31 cellular contexts compared by ENCODE assay signal in the genomic region with DNA sequence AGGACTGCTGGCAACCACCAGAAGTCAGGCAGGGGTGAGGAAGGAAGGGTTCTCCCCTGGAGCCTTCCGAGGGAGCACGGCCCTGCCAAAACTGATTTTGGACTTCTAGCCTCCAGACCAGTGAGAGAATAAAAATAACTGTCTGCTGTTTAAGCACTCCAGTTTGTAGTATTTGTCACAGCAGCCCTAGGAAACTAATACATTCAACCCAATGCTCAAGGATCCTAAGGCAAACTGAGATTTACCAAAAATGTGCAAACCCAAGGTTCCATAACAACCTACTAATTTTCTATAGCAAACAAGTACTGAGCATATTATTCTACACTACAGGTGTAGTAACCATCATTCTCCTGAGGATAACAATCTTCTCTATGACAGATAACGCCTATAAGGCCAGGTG.
"Had no signal": no experiment of that assay in that cellular context is flagged by ENCODE, and none has a peak within 500 bp of the region (broad histone marks: within the 10 kb centered on the region; RNA-seq: fewer than 3 reads in every experiment).

No MANE protein-coding gene starts in this region.

- H3K27me3 ChIP-seq: neural progenitor cell, ovary, spleen, suprapubic skin, testis, tibial artery, transverse colon, upper lobe of right lung, uterus had no signal

- H3K4me3 ChIP-seq: neural progenitor cell, ovary, psoas muscle, skin epidermis, smooth muscle cell, spleen, suprapubic skin, testis, tibial artery, transverse colon, upper lobe of right lung, uterus had no signal

- ATAC-seq: naive thymus-derived CD8-positive, alpha-beta T cell; natural killer cell treated with Interleukin-12 subunit alpha and Interleukin-12 subunit beta and Interleukin-15 and Interleukin-18, amount 100 ng/mL, for 72 hours; psoas muscle; right cardiac atrium; sciatic nerve; stimulated activated naive CD8-positive, alpha-beta T cell treated with anti-CD3 and anti-CD28 coated beads, Interleukin-15, amount 100 ng/mL, for 72 hours; stimulated activated naive CD8-positive, alpha-beta T cell treated with anti-CD3 and anti-CD28 coated beads, Interleukin-15, Interleukin-2, amounts not matched to agents 100 U/mL and 50 U/mL, for 24 hours; upper lobe of right lung had no signal

- H2AFZ ChIP-seq: neural progenitor cell, parathyroid adenoma had no signal

- H3K27ac ChIP-seq: neural progenitor cell, ovary, parathyroid adenoma, psoas muscle, skin epidermis, spleen, suprapubic skin, testis, tibial artery, transverse colon, upper lobe of right lung, uterus had no signal

- H3K27me3 Mint-ChIP-seq: naive B cell; naive thymus-derived CD8-positive, alpha-beta T cell; natural killer cell treated with Interleukin-12 subunit alpha and Interleukin-12 subunit beta and Interleukin-15 and Interleukin-18, amount 100 ng/mL, for 72 hours; progenitor cell of endocrine pancreas; stimulated activated naive CD8-positive, alpha-beta T cell treated with anti-CD3 and anti-CD28 coated beads, Interleukin-15, amount 100 ng/mL, for 72 hours; type B pancreatic cell had no signal

- H3K9me3 ChIP-seq: ovary, psoas muscle, spleen, suprapubic skin, testis, tibial artery, transverse colon, upper lobe of right lung, uterus had no signal

- H3K27ac Mint-ChIP-seq: natural killer cell treated with Interleukin-12 subunit alpha and Interleukin-12 subunit beta and Interleukin-15 and Interleukin-18, amount 100 ng/mL, for 72 hours; neural progenitor cell; progenitor cell of endocrine pancreas; stimulated activated naive CD8-positive, alpha-beta T cell treated with anti-CD3 and anti-CD28 coated beads, Interleukin-15, amount 100 ng/mL, for 72 hours; type B pancreatic cell had no signal

- H3K9me3 Mint-ChIP-seq: naive B cell; naive thymus-derived CD8-positive, alpha-beta T cell; natural killer cell treated with Interleukin-12 subunit alpha and Interleukin-12 subunit beta and Interleukin-15 and Interleukin-18, amount 100 ng/mL, for 72 hours; neural progenitor cell; stimulated activated naive CD8-positive, alpha-beta T cell treated with anti-CD3 and anti-CD28 coated beads, Interleukin-15, amount 100 ng/mL, for 72 hours; type B pancreatic cell had no signal

- DNase-seq: naive B cell; naive thymus-derived CD8-positive, alpha-beta T cell; occipital lobe; ovary; posterior cingulate gyrus; psoas muscle; right cardiac atrium; spleen; stimulated activated CD4-positive, alpha-beta T cell treated with anti-CD3 and anti-CD28 coated beads, Interleukin-12 subunit alpha, Interleukin-12 subunit beta, amount 100 ng/mL, for 4 hours; stimulated activated CD4-positive, alpha-beta T cell treated with anti-CD3 and anti-CD28 coated beads, Interleukin-1b, Interleukin-23, amount 100 ng/mL, for 48 hours; stimulated activated CD4-positive, alpha-beta T cell treated with anti-CD3 and anti-CD28 coated beads, Interleukin-4, amount 100 ng/mL, for 1 hour; stimulated activated CD4-positive, alpha-beta T cell treated with anti-CD3 and anti-CD28 coated beads, Interleukin-4, amount 100 ng/mL, for 4 hours; stimulated activated CD8-positive, alpha-beta memory T cell treated with anti-CD3 and anti-CD28 coated beads, Interleukin-4, amount 100 ng/mL, for 48 hours; stimulated activated naive CD4-positive, alpha-beta T cell; stimulated activated naive CD8-positive, alpha-beta T cell treated with anti-CD3 and anti-CD28 coated beads, Interleukin-15, amount 100 ng/mL, for 72 hours; stimulated activated naive CD8-positive, alpha-beta T cell treated with anti-CD3 and anti-CD28 coated beads, Interleukin-15, Interleukin-2, amounts not matched to agents 100 U/mL and 50 U/mL, for 24 hours; substantia nigra; testis; tibial artery; transverse colon; upper lobe of right lung; uterus had no signal

- H3K9ac ChIP-seq: neural progenitor cell, parathyroid adenoma had no signal

- H3K36me3 Mint-ChIP-seq: natural killer cell treated with Interleukin-12 subunit alpha and Interleukin-12 subunit beta and Interleukin-15 and Interleukin-18, amount 100 ng/mL, for 72 hours had no signal

- H3K36me3 ChIP-seq: ovary, suprapubic skin, uterus had no signal

- H3K4me2 ChIP-seq: neural progenitor cell, smooth muscle cell had no signal

- H3K4me3 Mint-ChIP-seq: naive B cell; natural killer cell treated with Interleukin-12 subunit alpha and Interleukin-12 subunit beta and Interleukin-15 and Interleukin-18, amount 100 ng/mL, for 72 hours; neural progenitor cell; stimulated activated naive CD8-positive, alpha-beta T cell treated with anti-CD3 and anti-CD28 coated beads, Interleukin-15, amount 100 ng/mL, for 72 hours; type B pancreatic cell had no signal
